8 cellular contexts compared by ENCODE assay signal in the genomic region with DNA sequence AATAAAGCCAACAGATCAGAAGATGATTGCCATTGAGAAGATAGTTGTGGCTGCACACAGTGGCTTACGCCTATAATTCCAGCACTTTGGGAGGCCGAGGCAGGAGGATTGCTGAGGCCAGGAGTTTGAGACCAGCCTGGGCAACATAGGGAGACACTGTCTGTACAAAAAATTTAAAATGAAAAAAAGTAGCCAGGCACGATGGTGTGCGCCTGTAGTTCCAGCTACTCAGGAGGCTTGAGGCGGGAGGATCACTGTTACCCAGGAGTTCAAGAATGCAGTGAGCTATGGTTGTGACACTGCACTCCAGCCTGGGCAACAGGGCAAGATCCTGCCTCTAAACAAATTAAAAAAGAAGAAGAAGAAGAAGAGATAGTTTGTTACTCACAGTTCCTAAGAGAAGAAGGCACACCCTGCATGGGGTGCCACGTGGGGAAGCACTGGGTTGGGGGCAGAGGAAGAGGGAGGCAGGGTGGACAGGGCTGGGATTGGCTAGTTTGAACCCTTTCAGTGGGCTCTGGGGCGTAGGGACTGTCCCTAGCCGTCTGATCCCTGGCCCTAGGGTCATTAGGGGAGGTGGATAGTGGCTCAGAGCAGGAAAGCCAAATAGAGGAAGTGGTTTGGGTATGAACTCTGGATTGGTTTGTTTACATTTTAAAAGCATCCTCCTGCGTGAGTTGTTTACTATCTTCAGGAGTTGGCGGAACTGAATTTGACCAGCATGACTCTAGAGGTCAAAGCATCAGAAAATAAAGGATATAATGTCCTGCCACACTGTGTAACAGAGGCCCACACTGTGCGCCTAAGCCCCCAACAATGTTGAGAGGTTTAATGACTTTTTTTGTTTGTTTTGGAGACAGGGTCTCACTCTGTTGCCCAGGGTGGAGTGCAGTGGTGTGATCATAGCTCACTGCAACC.
DNase-seq lines count a peak whose midpoint lies in the region; ATAC-seq and TF ChIP-seq lines count a peak whose summit lies in the region.

No MANE protein-coding gene starts in this region.

- in situ Hi-C loops in GM23248 (cut with MboI): no loop called here

- H3K9me3 ChIP-seq in GM23248 (ENCODE audit: low read depth) (no peaks in the 10 kb centered on the region), left lung (no peaks in the 10 kb centered on the region)

- no peaks in the 10 kb centered on the region for H3K79me2 ChIP-seq in GM23248 (ENCODE audit: insufficient read depth)

- H3F3A ChIP-seq in GM23248 (ENCODE audit: insufficient read depth): peaks cover 48% of the 10 kb centered on the region

- H3K27me3 ChIP-seq in GM23248 (replicated peaks; ENCODE audit: insufficient read depth) (no peaks in the 10 kb centered on the region), left lung (no peaks in the 10 kb centered on the region)

- H2AFZ ChIP-seq in GM23248: no peak overlapping the region

- DNase-seq in CD1c-positive myeloid dendritic cell (ENCODE audit: extremely low spot score) (peak; percentile 71), GM23248 (no peak), RPMI7951 (ENCODE audit: low read depth) (peak; percentile 51), left lung (no peak)

- no peak for TF ChIP-seq CTCF in left lung (IDR thresholded peaks at IDR 0.05)

- ATAC-seq in left lung (peak; percentile 28), HG03045 (IDR thresholded peaks at IDR 0.05; ENCODE audit: unreplicated experiment) (no peak), HG02852 (IDR thresholded peaks at IDR 0.05; ENCODE audit: unreplicated experiment) (no peak), GM19328 (IDR thresholded peaks at IDR 0.05; ENCODE audit: unreplicated experiment) (no peak), GM21360 (IDR thresholded peaks at IDR 0.05; ENCODE audit: unreplicated experiment) (no peak)

- H3K27ac ChIP-seq in GM23248 (peak overlapping the region; percentile 98), left lung (no peak overlapping the region)

- H3K36me3 ChIP-seq in GM23248 (ENCODE audit: low read depth) (no peaks in the 10 kb centered on the region), left lung (no peaks in the 10 kb centered on the region)

- H3K9ac ChIP-seq in GM23248: peak overlapping the region; percentile 47

- H3K4me1 ChIP-seq in GM23248 (ENCODE audit: insufficient read depth): peaks cover 37% of the 10 kb centered on the region
- H3K4me1 ChIP-seq in left lung: no peaks in the 10 kb centered on the region

- H3K4me3 ChIP-seq in GM23248 (no peak overlapping the region), left lung (no peak overlapping the region)

- no peaks in the 10 kb centered on the region for H4K20me1 ChIP-seq in GM23248 (ENCODE audit: insufficient read depth)

- no peak overlapping the region for H3K4me2 ChIP-seq in GM23248 (ENCODE audit: unreplicated experiment)

- H3K9me2 ChIP-seq in GM23248 (ENCODE audit: insufficient read depth): no peaks in the 10 kb centered on the region

- WGBS in GM23248 (ENCODE audit: low coverage in 1 of 2, low lambda C conversion rate in 2 of 2, missing lambda C conversion rate in 2 of 2), 2 experiments: 81% methylated on average over 11 of the region's 11 CpGs

- intact Hi-C loops in left lung (cut with DNase I): no loop called here

Comparison
In these comparisons a context has a peak if more than half of its experiments do, and no peak if none do; other contexts are left out.
1. DNase-seq: peak in CD1c-positive myeloid dendritic cell (single experiment) and RPMI7951 (single experiment); none in GM23248 (single experiment) and left lung (0 of 2).